ENCODE assay signal across 17 cellular contexts in the genomic region with DNA sequence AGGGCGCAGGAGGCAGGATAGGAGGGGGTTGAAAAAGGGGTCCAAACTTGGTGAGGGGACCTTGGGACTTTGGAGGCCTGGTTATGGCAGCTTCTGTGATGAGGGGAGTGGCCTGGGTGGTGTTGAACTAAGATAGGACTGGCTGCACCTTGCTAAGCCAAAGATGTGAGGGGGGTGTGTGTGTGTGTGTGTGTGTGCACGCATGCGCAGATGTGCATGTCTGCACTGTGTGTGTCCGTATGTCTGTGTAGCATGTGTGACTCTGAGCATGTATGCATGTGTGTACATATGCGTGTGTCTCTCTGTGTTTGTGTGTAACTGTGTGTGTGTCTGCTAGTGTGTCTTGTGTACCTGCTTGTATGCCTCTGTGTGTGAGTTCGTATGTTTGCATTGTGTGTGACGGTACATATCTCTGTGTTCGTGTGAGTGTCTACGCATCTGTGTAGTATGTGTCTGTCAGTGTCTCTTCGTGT. TPM values are rescaled to one million over a fixed set of nuclear protein-coding genes. Genes with fewer than 3 reads are reported as not detected.
DNase-seq lines count a peak whose midpoint lies in the region; ATAC-seq and TF ChIP-seq lines count a peak whose summit lies in the region.
"Had no signal": no experiment of that assay in that cellular context is flagged by ENCODE, and none has a peak within 500 bp of the region (broad histone marks: within the 10 kb centered on the region; RNA-seq: fewer than 3 reads in every experiment).

No MANE protein-coding gene starts in this region.

- peaks cover 52 to 58% of the 10 kb centered on the region in 2 experiments for H3K4me1 ChIP-seq in trophoblast cell (ENCODE audit: control insufficient read depth in 1 of 2, insufficient read depth in 2 of 2, low read length in 2 of 2)

- H3K4me2 ChIP-seq in trophoblast cell (ENCODE audit: low read length): no peak overlapping the region

- TF ChIP-seq CTCF in Calu3 (IDR thresholded peaks at IDR 0.05; ENCODE audit: unreplicated experiment) (no peak), RWPE1 (conservative IDR thresholded peaks at IDR 0.05; ENCODE audit: low read depth) (no peak), fibroblast of villous mesenchyme (IDR thresholded peaks at IDR 0.05; ENCODE audit: insufficient read depth, low read depth, low read length) (no peak)

- H4K8ac ChIP-seq in trophoblast cell (ENCODE audit: low read depth, low read length): no peak overlapping the region

- peaks cover 94% of the 10 kb centered on the region for H3K36me3 Mint-ChIP-seq in Calu3 (ENCODE audit: insufficient read depth, unreplicated experiment)

- POLR2A ChIA-PET in RWPE1 (lab: Yijun Ruan, JAX; ENCODE audit: low non-redundant PET): no interaction called here

- BruUV-seq in Calu3 (replicated peaks; lab: Mats Ljungman, UMichigan): no TSS peak

- no peak for ATAC-seq in GM21619 (IDR thresholded peaks at IDR 0.05; ENCODE audit: unreplicated experiment)
- no peak for ATAC-seq in GM21717 (IDR thresholded peaks at IDR 0.05; ENCODE audit: unreplicated experiment)
- ATAC-seq: effector memory CD8-positive, alpha-beta T cell had no signal

- H3K4me3 Mint-ChIP-seq in Calu3 (ENCODE audit: low read depth, unreplicated experiment): peak overlapping the region; percentile 78
- H3K4me3 Mint-ChIP-seq: effector memory CD8-positive, alpha-beta T cell had no signal

- CTCF ChIA-PET in Calu3 (lab: Charles Lee): interaction anchor here (0.9 to 1.2 kb wide), 2 partner anchors 56 to 80 kb away, joined by 3 read pairs; a partner anchor contains a TSS
- CTCF ChIA-PET in RWPE1 (lab: Yijun Ruan, JAX): interaction anchor here (1.2 to 2.8 kb wide), 2 partner anchors 22 kb away, joined by 7 to 10 read pairs; no protein-coding TSS in a partner anchor

- DNase-seq in Calu3 (peak; percentile 67), RWPE1 (ENCODE audit: low spot score) (no peak), fibroblast of villous mesenchyme (ENCODE audit: low read depth) (no peak), trophoblast cell (no peak), NCI-H510A (lab: John Stamatoyannopoulos, UW) (no peak), RKO (ENCODE audit: low spot score) (no peak)
- DNase-seq: activated CD4-positive, alpha-beta T cell treated with anti-CD3 and anti-CD28 coated beads for 4 hours; DMS79 treated with DMSO at 0.1 percent for 48 hours; effector memory CD8-positive, alpha-beta T cell; glutamatergic neuron; NCI-H2171; stimulated activated CD4-positive, alpha-beta T cell treated with anti-CD3 and anti-CD28 coated beads, Interleukin-1b, Interleukin-23, amount 100 ng/mL, for 48 hours; T-helper 1 cell had no signal

- no peak overlapping the region for H2AFZ ChIP-seq in trophoblast cell (ENCODE audit: insufficient read depth, low read length, poor library complexity)

- no CpG with 5 or more reads among the region's 10 CpGs for WGBS in trophoblast cell (ENCODE audit: extremely low coverage, insufficient coverage, insufficient read length)

- no peak overlapping the region for H2AK5ac ChIP-seq in trophoblast cell (ENCODE audit: low read length)

- no peak overlapping the region for H2BK12ac ChIP-seq in trophoblast cell (ENCODE audit: low read length)

- H3K9me3 ChIP-seq in trophoblast cell (ENCODE audit: insufficient read depth, low read depth, low read length): peaks cover 3% of the 10 kb centered on the region
- H3K9me3 ChIP-seq: ascending aorta, ovary had no signal

- intact Hi-C loops in Calu3 (cut with micrococcal nuclease; ENCODE audit: unreplicated experiment): loop anchor here (2.0 kb wide), 1 partner anchor 57 kb away; no protein-coding TSS in a partner anchor

- no peaks in the 10 kb centered on the region for H3K27me3 Mint-ChIP-seq in Calu3 (ENCODE audit: unreplicated experiment)
- H3K27me3 Mint-ChIP-seq: effector memory CD8-positive, alpha-beta T cell had no signal

- H4K12ac ChIP-seq in trophoblast cell (ENCODE audit: low read depth, low read length): no peak overlapping the region

- H3K9ac ChIP-seq in trophoblast cell (ENCODE audit: low read length): no peak overlapping the region

- H2BK120ac ChIP-seq in trophoblast cell (ENCODE audit: insufficient read depth, low read length, poor library complexity): no peak overlapping the region

- H3K27ac ChIP-seq in RWPE1 (peak overlapping the region; percentile 98), trophoblast cell (ENCODE audit: low read depth, low read length) (no peak overlapping the region)
- H3K27ac ChIP-seq: ascending aorta had no signal

- no peak overlapping the region for H2BK5ac ChIP-seq in trophoblast cell (ENCODE audit: low read depth, low read length, poor library complexity)

- no peak overlapping the region for H3K18ac ChIP-seq in trophoblast cell (ENCODE audit: low read length)

- no peak overlapping the region for H3K4ac ChIP-seq in trophoblast cell (ENCODE audit: low read depth, low read length)

- peaks cover 41% of the 10 kb centered on the region for H3K4me1 Mint-ChIP-seq in Calu3 (ENCODE audit: low read depth, unreplicated experiment)

- H3K27me3 ChIP-seq in trophoblast cell (ENCODE audit: insufficient read depth, low read length): no peaks in the 10 kb centered on the region
- H3K27me3 ChIP-seq: ascending aorta, ovary had no signal

- H3K9me3 Mint-ChIP-seq in Calu3 (ENCODE audit: low read depth, unreplicated experiment): no peaks in the 10 kb centered on the region
- H3K9me3 Mint-ChIP-seq: effector memory CD8-positive, alpha-beta T cell had no signal

- H3K79me1 ChIP-seq in trophoblast cell (ENCODE audit: low read length): peaks cover 36% of the 10 kb centered on the region

- H3K4me3 ChIP-seq in fibroblast of villous mesenchyme (ENCODE audit: low read depth, low read length): peak overlapping the region; percentile 25
- no peak overlapping the region for H3K4me3 ChIP-seq in trophoblast cell (ENCODE audit: low read depth, low read length)
- H3K4me3 ChIP-seq: ascending aorta, ovary had no signal

- no peak overlapping the region for H3K23ac ChIP-seq in trophoblast cell (ENCODE audit: low read length)

- H3K36me3 ChIP-seq in trophoblast cell (ENCODE audit: control insufficient read depth in 1 of 2, insufficient read depth in 2 of 2, low read length in 2 of 2): peaks cover 0 to 3% of the 10 kb centered on the region in 2 experiments
- H3K36me3 ChIP-seq: ascending aorta, ovary had no signal

- H4K91ac ChIP-seq in trophoblast cell (ENCODE audit: low read depth, low read length): peak overlapping the region; percentile 31

- peak overlapping the region; percentile 74 for H3K27ac Mint-ChIP-seq in Calu3 (ENCODE audit: unreplicated experiment)

- peaks cover 21% of the 10 kb centered on the region for H3K79me2 ChIP-seq in trophoblast cell (ENCODE audit: control insufficient read depth, insufficient read depth, low read length, poor library complexity)

- H3K14ac ChIP-seq in trophoblast cell (ENCODE audit: low read length): no peak overlapping the region

RNA-seq across cellular contexts. Expression of a gene that starts 4.1 kb away (rescaled TPM):
- 124 and 187 TPM in 2 replicates for total RNA-seq in Calu3 (2022)
- 5.6 and 6.4 TPM in 2 replicates for total RNA-seq in fibroblast of villous mesenchyme
- 18.8 and 19.2 TPM in 2 replicates for polyA plus RNA-seq in trophoblast cell (2013)

RNA-seq across cellular contexts. Expression of a gene that starts 17.9 kb away (rescaled TPM):
- 18.6 and 19.8 TPM in 2 replicates for total RNA-seq in Calu3 (2022)
- total RNA-seq in fibroblast of villous mesenchyme: 2.6 and 3.0 TPM in 2 replicates
- polyA plus RNA-seq in trophoblast cell (2013): 8.6 and 8.7 TPM in 2 replicates

RNA-seq across cellular contexts. Expression of a gene that starts 39.7 kb away (rescaled TPM):
- 56.6 and 58.2 TPM in 2 replicates for total RNA-seq in Calu3 (2022)
- 40.2 and 98.2 TPM in 2 replicates for total RNA-seq in fibroblast of villous mesenchyme
- 45.3 and 47.2 TPM in 2 replicates for polyA plus RNA-seq in trophoblast cell (2013)

RNA-seq across cellular contexts. Expression of a gene that starts 44.9 kb away (rescaled TPM):
- total RNA-seq in Calu3 (2022) (24.4 TPM in 2 replicates), fibroblast of villous mesenchyme (16.4 and 22.5 TPM in 2 replicates)
- polyA plus RNA-seq in trophoblast cell (2013): 17.4 and 18.4 TPM in 2 replicates

RNA-seq across cellular contexts. Expression of a gene that starts 45.1 kb away (rescaled TPM):
- total RNA-seq in Calu3 (2022): 288 and 289 TPM in 2 replicates
- total RNA-seq in fibroblast of villous mesenchyme: 275 and 323 TPM in 2 replicates
- 250 and 260 TPM in 2 replicates for polyA plus RNA-seq in trophoblast cell (2013)

Comparison
In these comparisons a context has a peak if more than half of its experiments do, and no peak if none do; other contexts are left out.
1. RNA of a gene that starts 4.1 kb away (total RNA-seq): 124 to 187 TPM in Calu3; 5.6 to 6.4 TPM in fibroblast of villous mesenchyme; every median in the first group is over 10 times any median in the second.